8 cellular contexts compared by ENCODE assay signal in genomic region chr3:13480340-13481318, GRCh38. TPM values are rescaled to one million over a fixed set of nuclear protein-coding genes. Genes with fewer than 3 reads are reported as not detected.
A peak's percentile ranks its signal among the peaks of the same experiment; 100 is the strongest.
DNase-seq lines count a peak whose midpoint lies in the region; ATAC-seq and TF ChIP-seq lines count a peak whose summit lies in the region.

No MANE protein-coding gene starts in this region.

- H3K27me3 ChIP-seq in osteoblast (ENCODE audit: insufficient read depth, low read length): no peaks in the 10 kb centered on the region

- no peak overlapping the region for H3K27ac ChIP-seq in osteoblast (ENCODE audit: low read depth, low read length)

- intact Hi-C loops in activated T-helper 2 cell treated with anti-CD3 and anti-CD28 coated beads, Interferon-gamma antibody, Interleukin-2, Interleukin-4, amounts not matched to agents 10 μg/mL and 5 μg/mL and 100 μg/mL, durations not matched to agents 14 hours and 24 hours and 36 hours (cut with micrococcal nuclease): loop anchor here (1.0 to 10.0 kb wide), 3 partner anchors 29 to 414 kb away; no protein-coding TSS in a partner anchor

- peak overlapping the region; percentile 93 for H3K4me3 ChIP-seq in osteoblast (ENCODE audit: insufficient read depth, low read length)

- no peaks in the 10 kb centered on the region for H3K36me3 Mint-ChIP-seq in activated T-helper 2 cell treated with anti-CD3 and anti-CD28 coated beads, Interferon-gamma antibody, Interleukin-2, Interleukin-4, amounts not matched to agents 10 μg/mL and 5 μg/mL and 100 μg/mL, durations not matched to agents 14 hours and 24 hours and 36 hours (ENCODE audit: low read depth)

- H3K4me1 Mint-ChIP-seq in activated T-helper 2 cell treated with anti-CD3 and anti-CD28 coated beads, Interferon-gamma antibody, Interleukin-2, Interleukin-4, amounts not matched to agents 10 μg/mL and 5 μg/mL and 100 μg/mL, durations not matched to agents 14 hours and 24 hours and 36 hours (ENCODE audit: low read depth): peaks cover 2% of the 10 kb centered on the region

- peak; percentile 24 for ATAC-seq in HG03520 (IDR thresholded peaks at IDR 0.05; ENCODE audit: unreplicated experiment)

- no peaks in the 10 kb centered on the region for H3K9me3 Mint-ChIP-seq in activated T-helper 2 cell treated with anti-CD3 and anti-CD28 coated beads, Interferon-gamma antibody, Interleukin-2, Interleukin-4, amounts not matched to agents 10 μg/mL and 5 μg/mL and 100 μg/mL, durations not matched to agents 14 hours and 24 hours and 36 hours

- peak overlapping the region; percentile 76 for H3K4me3 Mint-ChIP-seq in activated T-helper 2 cell treated with anti-CD3 and anti-CD28 coated beads, Interferon-gamma antibody, Interleukin-2, Interleukin-4, amounts not matched to agents 10 μg/mL and 5 μg/mL and 100 μg/mL, durations not matched to agents 14 hours and 24 hours and 36 hours (ENCODE audit: low read depth)

- DNase-seq in DMS53 (lab: John Stamatoyannopoulos, UW) (peak; percentile 19), DMS53 treated with DMSO at 0.1 percent for 48 hours (lab: John Stamatoyannopoulos, UW; ENCODE audit: unreplicated experiment) (no peak), globus pallidus (ENCODE audit: low spot score) (peak; percentile 70), osteoblast (ENCODE audit: insufficient read length, low spot score, missing footprints) (peak; percentile 93), kidney glomerular epithelial cell (lab: John Stamatoyannopoulos, UW) (no peak), amniotic stem cell (lab: John Stamatoyannopoulos, UW) (no peak)
- peak; percentile 26 for DNase-seq in activated T-helper 2 cell treated with anti-CD3 and anti-CD28 coated beads, Interferon-gamma antibody, Interleukin-2, Interleukin-4, amounts not matched to agents 10 μg/mL and 5 μg/mL and 100 μg/mL, durations not matched to agents 14 hours and 24 hours and 36 hours (ENCODE audit: low spot score)

- H3K27ac Mint-ChIP-seq in activated T-helper 2 cell treated with anti-CD3 and anti-CD28 coated beads, Interferon-gamma antibody, Interleukin-2, Interleukin-4, amounts not matched to agents 10 μg/mL and 5 μg/mL and 100 μg/mL, durations not matched to agents 14 hours and 24 hours and 36 hours: no peak overlapping the region

- no peaks in the 10 kb centered on the region for H3K79me2 ChIP-seq in osteoblast (ENCODE audit: insufficient read depth, low read length)

- no peaks in the 10 kb centered on the region for H3K9me3 ChIP-seq in osteoblast (ENCODE audit: low read depth, low read length)

- H3K4me2 ChIP-seq in osteoblast (ENCODE audit: insufficient read depth, low read length): peak overlapping the region; percentile 84

- no peaks in the 10 kb centered on the region for H4K20me1 ChIP-seq in osteoblast (ENCODE audit: insufficient read depth, low read length)

- no peaks in the 10 kb centered on the region for H3K36me3 ChIP-seq in osteoblast (ENCODE audit: insufficient read depth, low read length)

- TF ChIP-seq CTCF in osteoblast (IDR thresholded peaks at IDR 0.05; ENCODE audit: extremely low read depth, low read depth, low read length): no peak

- H2AFZ ChIP-seq in osteoblast (ENCODE audit: low read length): peak overlapping the region; percentile 83

- peaks cover 5% of the 10 kb centered on the region for H3K4me1 ChIP-seq in osteoblast (ENCODE audit: insufficient read depth, low read length)

- H3K27me3 Mint-ChIP-seq in activated T-helper 2 cell treated with anti-CD3 and anti-CD28 coated beads, Interferon-gamma antibody, Interleukin-2, Interleukin-4, amounts not matched to agents 10 μg/mL and 5 μg/mL and 100 μg/mL, durations not matched to agents 14 hours and 24 hours and 36 hours (ENCODE audit: low read depth): peaks cover 3% of the 10 kb centered on the region

RNA-seq across cellular contexts. Expression of gene HDAC11, which starts 0.5 kb away (rescaled TPM):
- total RNA-seq in activated T-helper 2 cell treated with anti-CD3 and anti-CD28 coated beads, Interferon-gamma antibody, Interleukin-2, Interleukin-4, amounts not matched to agents 10 μg/mL and 5 μg/mL and 100 μg/mL, durations not matched to agents 14 hours and 24 hours and 36 hours: 1.7 and 2.6 TPM in 2 replicates
- total RNA-seq in osteoblast: 10.9 and 11.2 TPM in 2 replicates

Comparison
In these comparisons a context has a peak if more than half of its experiments do, and no peak if none do; other contexts are left out.
1. DNase-seq: peak in DMS53 (single experiment), activated T-helper 2 cell treated with anti-CD3 and anti-CD28 coated beads, Interferon-gamma antibody, Interleukin-2, Interleukin-4, amounts not matched to agents 10 μg/mL and 5 μg/mL and 100 μg/mL, durations not matched to agents 14 hours and 24 hours and 36 hours (single experiment), globus pallidus (single experiment) and osteoblast (single experiment); none in DMS53 treated with DMSO at 0.1 percent for 48 hours (single experiment), kidney glomerular epithelial cell (single experiment) and amniotic stem cell (single experiment).